In genomic region chr5:74543162-74543995, GRCh38 we compare ENCODE assay signal across 8 cellular contexts.
A peak's percentile ranks its signal among the peaks of the same experiment; 100 is the strongest.
DNase-seq lines count a peak whose midpoint lies in the region; ATAC-seq and TF ChIP-seq lines count a peak whose summit lies in the region.

No MANE protein-coding gene starts in this region.

- in situ Hi-C loops in astrocyte of the spinal cord (cut with HindIII; ENCODE audit: low sequenced_read_pairs) = no loop called here

- POLR2A ChIA-PET in AG04449 (lab: Yijun Ruan, JAX) = interaction anchor here (0.6 to 1.5 kb wide), 7 partner anchors 25 to 503 kb away, joined by 3 to 30 read pairs (median 4); partner anchors contain the start of gene ENC1
- POLR2A ChIA-PET in T-cell (lab: Charles Lee) = no interaction called here
- POLR2A ChIA-PET in activated CD4-positive, alpha-beta memory T cell treated with anti-CD3 and anti-CD28 coated beads, Interleukin-2, amount 10 ng/mL, durations not matched to agents 7 days and 5 days (lab: Charles Lee) = no interaction called here

- no peaks in the 10 kb centered on the region for H3K9me2 ChIP-seq in Loucy (replicated peaks; ENCODE audit: low read depth, low read length)

- no peaks in the 10 kb centered on the region for H3K4me1 Mint-ChIP-seq in T-cell
- H3K4me1 Mint-ChIP-seq in activated CD4-positive, alpha-beta memory T cell treated with anti-CD3 and anti-CD28 coated beads, Interleukin-2, amount 10 ng/mL, durations not matched to agents 7 days and 5 days = no peaks in the 10 kb centered on the region

- no peaks in the 10 kb centered on the region for H3K36me3 ChIP-seq in Loucy (ENCODE audit: insufficient read depth, low read length)
- no peaks in the 10 kb centered on the region for H3K36me3 ChIP-seq in lower lobe of right lung

- CTCF ChIA-PET in AG04449 (lab: Yijun Ruan, JAX) (interaction anchor here (1.4 kb wide), 1 partner anchor 30 kb away, joined by 3 read pairs; no protein-coding TSS in a partner anchor), T-cell (lab: Charles Lee) (no interaction called here)
- CTCF ChIA-PET in activated CD4-positive, alpha-beta memory T cell treated with anti-CD3 and anti-CD28 coated beads, Interleukin-2, amount 10 ng/mL, durations not matched to agents 7 days and 5 days (lab: Charles Lee) = no interaction called here

- H3K9ac ChIP-seq in Loucy (ENCODE audit: low read depth, low read length, poor library complexity, severe bottlenecking) = no peak overlapping the region

- no peaks in the 10 kb centered on the region for H3K79me2 ChIP-seq in Loucy (ENCODE audit: insufficient read depth, low read length)

- peak overlapping the region; percentile 32 for H3K4me3 ChIP-seq in AG04449 (ENCODE audit: low read depth, low read length)
- no peak overlapping the region for H3K4me3 ChIP-seq in Loucy (ENCODE audit: low read length, poor library complexity, severe bottlenecking)
- peak overlapping the region; percentile 6 for H3K4me3 ChIP-seq in astrocyte of the spinal cord (ENCODE audit: low read depth, low read length)
- H3K4me3 ChIP-seq in lower lobe of right lung = no peak overlapping the region

- ATAC-seq in lower lobe of right lung (peak; percentile 31 to 53), T-cell (replicated peaks in 1 of 4) (no peak), GM19035 (IDR thresholded peaks at IDR 0.05; ENCODE audit: unreplicated experiment) (no peak)

- H3K27ac ChIP-seq in lower lobe of right lung = no peak overlapping the region

- no peaks in the 10 kb centered on the region for H3K36me3 Mint-ChIP-seq in T-cell
- no peaks in the 10 kb centered on the region for H3K36me3 Mint-ChIP-seq in activated CD4-positive, alpha-beta memory T cell treated with anti-CD3 and anti-CD28 coated beads, Interleukin-2, amount 10 ng/mL, durations not matched to agents 7 days and 5 days (ENCODE audit: low read depth)

- peaks cover 3% of the 10 kb centered on the region for H3K27me3 ChIP-seq in Loucy (ENCODE audit: insufficient read depth, low read length, poor library complexity, severe bottlenecking)
- no peaks in the 10 kb centered on the region for H3K27me3 ChIP-seq in lower lobe of right lung (ENCODE audit: low read depth)

- peaks cover 0 to 6% of the 10 kb centered on the region in 2 donors for H3K27me3 Mint-ChIP-seq in T-cell
- peaks cover 6% of the 10 kb centered on the region for H3K27me3 Mint-ChIP-seq in activated CD4-positive, alpha-beta memory T cell treated with anti-CD3 and anti-CD28 coated beads, Interleukin-2, amount 10 ng/mL, durations not matched to agents 7 days and 5 days

- H3K9me3 ChIP-seq in Loucy (ENCODE audit: insufficient read depth, low read depth, low read length) (no peaks in the 10 kb centered on the region), lower lobe of right lung (no peaks in the 10 kb centered on the region)

- H2AFZ ChIP-seq in Loucy (ENCODE audit: low read length) = 0 out of 2 replicates have a peak overlapping the region, but pooled peaks have one; percentile 11

- H4K20me1 ChIP-seq in Loucy (ENCODE audit: insufficient read depth, low read length, poor library complexity, severe bottlenecking) = no peaks in the 10 kb centered on the region

- no peak overlapping the region for H3K4me2 ChIP-seq in Loucy (ENCODE audit: low read depth, low read length, poor library complexity, severe bottlenecking)

- H3K27ac Mint-ChIP-seq in T-cell = no peak overlapping the region
- H3K27ac Mint-ChIP-seq in activated CD4-positive, alpha-beta memory T cell treated with anti-CD3 and anti-CD28 coated beads, Interleukin-2, amount 10 ng/mL, durations not matched to agents 7 days and 5 days = no peak overlapping the region

- DNase-seq in AG04449 (ENCODE audit: low read depth, low spot score) (peak; percentile 79), astrocyte of the spinal cord (ENCODE audit: low read depth, low spot score) (peak; percentile 92), lower lobe of right lung (no peak), T-cell (no peak), KG1 (lab: John Stamatoyannopoulos, UW) (no peak)
- no peak for DNase-seq in activated CD4-positive, alpha-beta memory T cell treated with anti-CD3 and anti-CD28 coated beads, Interleukin-2, amount 10 ng/mL, durations not matched to agents 7 days and 5 days

- no peak for TF ChIP-seq CTCF in AG04449 (IDR thresholded peaks at IDR 0.05; ENCODE audit: insufficient read depth, low read length, missing control alignments)
- TF ChIP-seq CTCF in Loucy (conservative IDR thresholded peaks at IDR 0.05; ENCODE audit: low read length) = no peak
- no peak for TF ChIP-seq CTCF in astrocyte of the spinal cord (IDR thresholded peaks at IDR 0.05; ENCODE audit: low read depth, low read length)
- TF ChIP-seq CTCF in lower lobe of right lung (IDR thresholded peaks at IDR 0.05) = no peak

- no peaks in the 10 kb centered on the region for H3K9me3 Mint-ChIP-seq in T-cell
- H3K9me3 Mint-ChIP-seq in activated CD4-positive, alpha-beta memory T cell treated with anti-CD3 and anti-CD28 coated beads, Interleukin-2, amount 10 ng/mL, durations not matched to agents 7 days and 5 days = no peaks in the 10 kb centered on the region

- no peak overlapping the region for H3K4me3 Mint-ChIP-seq in T-cell
- no peak overlapping the region for H3K4me3 Mint-ChIP-seq in activated CD4-positive, alpha-beta memory T cell treated with anti-CD3 and anti-CD28 coated beads, Interleukin-2, amount 10 ng/mL, durations not matched to agents 7 days and 5 days

- peaks cover 4% of the 10 kb centered on the region for H3K4me1 ChIP-seq in Loucy (ENCODE audit: insufficient read depth, low read length, poor library complexity, severe bottlenecking)
- H3K4me1 ChIP-seq in lower lobe of right lung = peaks cover 6% of the 10 kb centered on the region

- intact Hi-C loops in lower lobe of right lung (cut with DNase I) = no loop called here

- H3F3A ChIP-seq in Loucy (ENCODE audit: low read depth) = no peaks in the 10 kb centered on the region

Comparison
In these comparisons a context has a peak if more than half of its experiments do, and no peak if none do; other contexts are left out.
1. DNase-seq: peak in AG04449 (single experiment) and astrocyte of the spinal cord (single experiment); none in lower lobe of right lung (single experiment), T-cell (0 of 34), activated CD4-positive, alpha-beta memory T cell treated with anti-CD3 and anti-CD28 coated beads, Interleukin-2, amount 10 ng/mL, durations not matched to agents 7 days and 5 days (single experiment) and KG1 (single experiment).
2. H3K4me3 ChIP-seq: peak in AG04449 (single experiment) and astrocyte of the spinal cord (single experiment); none in Loucy (single experiment) and lower lobe of right lung (single experiment).
3. ATAC-seq: peak in lower lobe of right lung (2 of 2); none in T-cell (0 of 4) and GM19035 (single experiment).